In genomic region chr3:129655326-129655725, GRCh38 we compare ENCODE assay signal across 1 cellular context.
TF ChIP-seq lines count a peak whose summit lies in the region.

No MANE protein-coding gene starts in this region.

TF ChIP-seq in HepG2, 621 proteins besides CTCF, POLR2A, EP300 and RAD21 (continued from another document and continues in another):
- TF ChIP-seq TFDP1 (CRISPR knock-in tag; IDR thresholded peaks at IDR 0.05; ENCODE audit: borderline replicate concordance) (no peak), ZNF879 (CRISPR knock-in tag; IDR thresholded peaks at IDR 0.05) (no peak), SP4 (CRISPR knock-in tag; IDR thresholded peaks at IDR 0.05) (0 out of 2 replicates have a peak, but pooled peaks have one; percentile 12), MIER3 (CRISPR knock-in tag; IDR thresholded peaks at IDR 0.05; ENCODE audit: borderline replicate concordance) (no peak), IKZF1 (IDR thresholded peaks at IDR 0.05) (no peak), ZFP1 (CRISPR knock-in tag; IDR thresholded peaks at IDR 0.05) (no peak), ESRRA (CRISPR knock-in tag; IDR thresholded peaks at IDR 0.05; ENCODE audit: low read depth) (no peak), ZNF142 (CRISPR knock-in tag; IDR thresholded peaks at IDR 0.05) (no peak), ZNF230 (CRISPR knock-in tag; IDR thresholded peaks at IDR 0.05) (no peak), ZNF652 (CRISPR knock-in tag; IDR thresholded peaks at IDR 0.05; ENCODE audit: borderline replicate concordance, low read depth) (no peak), ZNF513 (CRISPR knock-in tag; conservative IDR thresholded peaks at IDR 0.05) (no peak), STAT6 (CRISPR knock-in tag; IDR thresholded peaks at IDR 0.05; ENCODE audit: borderline replicate concordance) (peak; percentile 25; the same call in 1 of the 2 replicates), MTA1 (CRISPR knock-in tag; IDR thresholded peaks at IDR 0.05; ENCODE audit: borderline replicate concordance) (no peak), TEF (CRISPR knock-in tag; IDR thresholded peaks at IDR 0.05) (no peak), ZNF556 (CRISPR knock-in tag; IDR thresholded peaks at IDR 0.05; ENCODE audit: borderline replicate concordance) (no peak), DBP (CRISPR knock-in tag; IDR thresholded peaks at IDR 0.05; ENCODE audit: not compliant biosample characterization) (no peak), ZNF431 (CRISPR knock-in tag; IDR thresholded peaks at IDR 0.05; ENCODE audit: borderline replicate concordance, low read depth) (no peak), ZNF576 (CRISPR knock-in tag; IDR thresholded peaks at IDR 0.05) (no peak), NR2F1 (CRISPR knock-in tag; IDR thresholded peaks at IDR 0.05) (no peak), RBM39 (IDR thresholded peaks at IDR 0.05; ENCODE audit: low read depth, low read length, poor library complexity, severe bottlenecking) (no peak), CREB1 (IDR thresholded peaks at IDR 0.05) (no peak), CREB1 (CRISPR knock-in tag; IDR thresholded peaks at IDR 0.05) (peak; percentile 44), PHF21A (CRISPR knock-in tag; IDR thresholded peaks at IDR 0.05) (peak; percentile 36; the same call in 1 of the 2 replicates), KLF16 (CRISPR knock-in tag; IDR thresholded peaks at IDR 0.05) (no peak), ZNF296 (CRISPR knock-in tag; conservative IDR thresholded peaks at IDR 0.05) (no peak), SYNCRIP (IDR thresholded peaks at IDR 0.05; ENCODE audit: insufficient read depth, low read depth, low read length) (no peak), SPEN (CRISPR knock-in tag; IDR thresholded peaks at IDR 0.05; ENCODE audit: low read depth) (no peak), NFYC (CRISPR knock-in tag; IDR thresholded peaks at IDR 0.05) (no peak), SIX4 (CRISPR knock-in tag; IDR thresholded peaks at IDR 0.05) (no peak), HES4 (CRISPR knock-in tag; IDR thresholded peaks at IDR 0.05; ENCODE audit: borderline replicate concordance) (no peak), ZNF609 (CRISPR knock-in tag; IDR thresholded peaks at IDR 0.05; ENCODE audit: borderline replicate concordance) (no peak), RXRB (CRISPR knock-in tag; IDR thresholded peaks at IDR 0.05; ENCODE audit: borderline replicate concordance) (no peak), ZNF557 (CRISPR knock-in tag; IDR thresholded peaks at IDR 0.05) (no peak), ZNF331 (CRISPR knock-in tag; IDR thresholded peaks at IDR 0.05) (0 out of 2 replicates have a peak, but pooled peaks have one; percentile 26), ZNF30 (CRISPR knock-in tag; IDR thresholded peaks at IDR 0.05) (no peak), THYN1 (CRISPR knock-in tag; IDR thresholded peaks at IDR 0.05; ENCODE audit: borderline replicate concordance, low read depth) (no peak), TMF1 (CRISPR knock-in tag; IDR thresholded peaks at IDR 0.05; ENCODE audit: low read depth) (no peak), MLX (CRISPR knock-in tag; IDR thresholded peaks at IDR 0.05) (no peak), SNRNP70 (IDR thresholded peaks at IDR 0.05; ENCODE audit: low read depth, low read length) (no peak), SMC3 (IDR thresholded peaks at IDR 0.05; ENCODE audit: low read length) (no peak), RBM22 (optimal IDR thresholded peaks at IDR 0.05; ENCODE audit: low read length) (peak; percentile 24), TEAD3 (CRISPR knock-in tag; optimal IDR thresholded peaks at IDR 0.05; ENCODE audit: borderline replicate concordance) (no peak), ZNF792 (CRISPR knock-in tag; IDR thresholded peaks at IDR 0.05) (0 out of 2 replicates have a peak, but pooled peaks have one; percentile 18), ZFP37 (CRISPR knock-in tag; IDR thresholded peaks at IDR 0.05; ENCODE audit: borderline replicate concordance) (no peak), JDP2 (CRISPR knock-in tag; IDR thresholded peaks at IDR 0.05; ENCODE audit: borderline replicate concordance) (no peak), CREM (IDR thresholded peaks at IDR 0.05) (no peak; the same call in 1 of the 2 replicates), CREM (CRISPR knock-in tag; IDR thresholded peaks at IDR 0.05) (no peak), SAFB2 (CRISPR knock-in tag; IDR thresholded peaks at IDR 0.05; ENCODE audit: borderline replicate concordance, low read depth) (no peak), HNRNPL (IDR thresholded peaks at IDR 0.05; ENCODE audit: low read depth, low read length) (no peak), ZC3H13 (CRISPR knock-in tag; IDR thresholded peaks at IDR 0.05) (0 out of 2 replicates have a peak, but pooled peaks have one; percentile 17)
